9 cellular contexts compared by ENCODE assay signal in the genomic region with DNA sequence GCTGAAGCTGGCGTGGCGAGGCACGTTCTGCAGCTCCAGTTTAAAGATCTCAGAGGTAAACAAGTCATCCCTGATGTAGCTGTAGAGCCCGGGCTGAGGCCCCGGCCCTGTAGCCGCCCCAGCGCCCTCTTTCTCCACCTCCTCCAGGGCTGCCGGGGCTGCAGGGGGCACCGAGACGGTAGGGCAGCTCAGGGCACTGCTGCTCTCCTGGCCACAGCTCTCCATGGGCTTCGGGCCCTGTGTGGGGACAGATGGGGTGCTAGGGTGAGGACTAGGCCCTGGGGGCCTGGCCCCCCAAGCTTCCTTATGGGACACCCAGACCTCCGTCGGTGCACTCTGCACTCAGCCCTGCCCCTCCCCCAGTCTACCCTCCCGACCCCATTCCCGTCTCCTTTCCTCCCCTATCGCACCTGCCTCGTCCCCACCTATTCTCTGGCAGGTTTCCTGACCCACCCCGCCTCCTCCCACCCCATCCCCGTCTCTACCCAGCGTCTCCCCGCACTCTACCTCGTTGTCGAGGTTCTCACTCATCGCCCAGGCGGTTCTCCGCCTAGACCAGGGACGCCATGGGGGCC. TPM values are rescaled to one million over a fixed set of nuclear protein-coding genes. Genes with fewer than 3 reads are reported as not detected.
DNase-seq lines count a peak whose midpoint lies in the region; ATAC-seq lines count a peak whose summit lies in the region.
"Had no signal": no experiment of that assay in that cellular context is flagged by ENCODE, and none has a peak within 500 bp of the region (broad histone marks: within the 10 kb centered on the region; RNA-seq: fewer than 3 reads in every experiment).

No MANE protein-coding gene starts in this region.

- peak overlapping the region; percentile 84 for H3K4me3 Mint-ChIP-seq in activated CD4-positive, alpha-beta memory T cell treated with anti-CD3 and anti-CD28 coated beads, Interleukin-2, amount 10 ng/mL, durations not matched to agents 7 days and 5 days

- ATAC-seq in left ventricle myocardium superior: peak; percentile 2
- no peak for ATAC-seq in GM19397 (IDR thresholded peaks at IDR 0.05; ENCODE audit: unreplicated experiment)

- no peaks in the 10 kb centered on the region for H3K9me3 Mint-ChIP-seq in activated CD4-positive, alpha-beta memory T cell treated with anti-CD3 and anti-CD28 coated beads, Interleukin-2, amount 10 ng/mL, durations not matched to agents 7 days and 5 days

- peaks cover 83% of the 10 kb centered on the region for H3K36me3 ChIP-seq in HAP-1 (replicated peaks)
- H3K36me3 ChIP-seq in skeletal muscle tissue (ENCODE audit: control insufficient read depth in 3 of 3, insufficient read depth in 3 of 3, low read length in 3 of 3): peaks cover 46 to 50% (median 49%) of the 10 kb centered on the region in 3 donors

- H3K27ac Mint-ChIP-seq in activated CD4-positive, alpha-beta memory T cell treated with anti-CD3 and anti-CD28 coated beads, Interleukin-2, amount 10 ng/mL, durations not matched to agents 7 days and 5 days: peak overlapping the region; percentile 90

- H3K27me3 Mint-ChIP-seq in activated CD4-positive, alpha-beta memory T cell treated with anti-CD3 and anti-CD28 coated beads, Interleukin-2, amount 10 ng/mL, durations not matched to agents 7 days and 5 days: no peaks in the 10 kb centered on the region

- no peaks in the 10 kb centered on the region for H3K9me3 ChIP-seq in HAP-1
- H3K9me3 ChIP-seq in skeletal muscle tissue (ENCODE audit: control insufficient read depth in 3 of 3, low read length in 3 of 3): no peaks in the 10 kb centered on the region

- H3K27me3 ChIP-seq in HAP-1 (ENCODE audit: low read depth) (no peaks in the 10 kb centered on the region), skeletal muscle tissue (ENCODE audit: control insufficient read depth in 3 of 3, insufficient read depth in 3 of 3, low read length in 3 of 3) (no peaks in the 10 kb centered on the region)

- peak overlapping the region; percentile 84 for H3K4me3 ChIP-seq in HAP-1
- peak overlapping the region; percentile 86 to 98 (median 89) for H3K4me3 ChIP-seq in skeletal muscle tissue (ENCODE audit: low read length in 3 of 3)

- H3K9ac ChIP-seq in skeletal muscle tissue (ENCODE audit: low read depth in 1 of 3, low read length in 3 of 3): peak overlapping the region; percentile 90 to 96 (median 94)

- H3K4me1 ChIP-seq in HAP-1 (peaks cover 9% of the 10 kb centered on the region), skeletal muscle tissue (ENCODE audit: control insufficient read depth in 3 of 3, insufficient read depth in 3 of 3, low read length in 3 of 3) (peaks cover 29 to 65% (median 47%) of the 10 kb centered on the region in 3 donors)

- peaks cover 55% of the 10 kb centered on the region for H3K36me3 Mint-ChIP-seq in activated CD4-positive, alpha-beta memory T cell treated with anti-CD3 and anti-CD28 coated beads, Interleukin-2, amount 10 ng/mL, durations not matched to agents 7 days and 5 days (ENCODE audit: low read depth)

- POLR2A ChIA-PET in activated CD4-positive, alpha-beta memory T cell treated with anti-CD3 and anti-CD28 coated beads, Interleukin-2, amount 10 ng/mL, durations not matched to agents 7 days and 5 days (lab: Charles Lee): interaction anchor here (0.9 to 5.5 kb wide), 12 partner anchors 9 to 391 kb away, joined by 3 to 56 read pairs (median 6); a partner anchor contains a TSS

- H3K27ac ChIP-seq in skeletal muscle tissue (ENCODE audit: low read depth, low read length): peak overlapping the region; percentile 93

- intact Hi-C loops in left ventricle myocardium superior (cut with micrococcal nuclease): no loop called here

- in situ Hi-C loops in HAP-1 (cut with MboI; ENCODE audit: low sequenced_read_pairs): no loop called here

- DNase-seq in HAP-1 (ENCODE audit: low spot score in 2 of 2) (peak in 1 of 2 experiments; percentile 44), left ventricle myocardium superior (peak; percentile 43), amniotic stem cell (lab: John Stamatoyannopoulos, UW) (no peak), GM19238 (ENCODE audit: insufficient read length, low spot score) (no peak), MV-4-11 (lab: John Stamatoyannopoulos, UW) (no peak)
- no peak for DNase-seq in activated CD4-positive, alpha-beta memory T cell treated with anti-CD3 and anti-CD28 coated beads, Interleukin-2, amount 10 ng/mL, durations not matched to agents 7 days and 5 days

- H3K4me1 Mint-ChIP-seq in activated CD4-positive, alpha-beta memory T cell treated with anti-CD3 and anti-CD28 coated beads, Interleukin-2, amount 10 ng/mL, durations not matched to agents 7 days and 5 days: peaks cover 49% of the 10 kb centered on the region

- CTCF ChIA-PET in activated CD4-positive, alpha-beta memory T cell treated with anti-CD3 and anti-CD28 coated beads, Interleukin-2, amount 10 ng/mL, durations not matched to agents 7 days and 5 days (lab: Charles Lee): no interaction called here

RNA-seq across cellular contexts. Expression of a gene that starts 0.6 kb away (rescaled TPM):
- 100 to 1,000 TPM; 176 to 181 TPM for total RNA-seq in activated CD4-positive, alpha-beta memory T cell treated with anti-CD3 and anti-CD28 coated beads, Interleukin-2, amount 10 ng/mL, durations not matched to agents 7 days and 5 days
- total RNA-seq in left ventricle myocardium superior (36.6 TPM), skeletal muscle tissue (85.1 TPM)

RNA-seq across cellular contexts. Expression of a gene that starts 0.6 kb away (rescaled TPM):
- total RNA-seq in activated CD4-positive, alpha-beta memory T cell treated with anti-CD3 and anti-CD28 coated beads, Interleukin-2, amount 10 ng/mL, durations not matched to agents 7 days and 5 days: 10 to 100 TPM; 71.8 to 75.2 TPM
- 28.5 TPM for total RNA-seq in left ventricle myocardium superior
- 31.8 TPM for total RNA-seq in skeletal muscle tissue

RNA-seq across cellular contexts. Expression of a gene that starts 15.1 kb away (rescaled TPM):
- 10 to 100 TPM; 44.2 to 48.3 TPM for total RNA-seq in activated CD4-positive, alpha-beta memory T cell treated with anti-CD3 and anti-CD28 coated beads, Interleukin-2, amount 10 ng/mL, durations not matched to agents 7 days and 5 days
- 51.6 TPM for total RNA-seq in left ventricle myocardium superior
- 3.1 TPM for total RNA-seq in skeletal muscle tissue

RNA-seq across cellular contexts. Expression of a gene that starts 34.4 kb away (rescaled TPM):
- under 1 TPM; 0.33 to 0.76 TPM for total RNA-seq in activated CD4-positive, alpha-beta memory T cell treated with anti-CD3 and anti-CD28 coated beads, Interleukin-2, amount 10 ng/mL, durations not matched to agents 7 days and 5 days
- 0.27 TPM for total RNA-seq in left ventricle myocardium superior
- not detected for total RNA-seq in skeletal muscle tissue
- total RNA-seq: NCI-H460 had no signal

RNA-seq across cellular contexts. Expression of a gene that starts 36.4 kb away (rescaled TPM):
- total RNA-seq in activated CD4-positive, alpha-beta memory T cell treated with anti-CD3 and anti-CD28 coated beads, Interleukin-2, amount 10 ng/mL, durations not matched to agents 7 days and 5 days: 10 to 100 TPM; 40.4 to 41.1 TPM
- 17.7 TPM for total RNA-seq in left ventricle myocardium superior
- total RNA-seq in skeletal muscle tissue: 38.1 TPM

Comparison
In these comparisons a context has a peak if more than half of its experiments do, and no peak if none do; other contexts are left out.
1. RNA of a gene that starts 15.1 kb away (total RNA-seq): 51.6 TPM in left ventricle myocardium superior (single experiment) and 44.2 to 48.3 TPM in activated CD4-positive, alpha-beta memory T cell treated with anti-CD3 and anti-CD28 coated beads, Interleukin-2, amount 10 ng/mL, durations not matched to agents 7 days and 5 days; 3.1 TPM in skeletal muscle tissue (single experiment); every median in the first group is over 10 times any median in the second.